In genomic region chr10:92664322-92664721, GRCh38 we compare ENCODE assay signal across 30 cellular contexts. TPM values are rescaled to one million over a fixed set of nuclear protein-coding genes. Genes with fewer than 3 reads are reported as not detected.
"Had no signal": no experiment of that assay in that cellular context is flagged by ENCODE, and none has a peak within 500 bp of the region (broad histone marks: within the 10 kb centered on the region; RNA-seq: fewer than 3 reads in every experiment).

No MANE protein-coding gene starts in this region.

- H3K36me3 ChIP-seq: neural progenitor cell, ovary, spleen, suprapubic skin, tibial artery, transverse colon, upper lobe of left lung, vagina had no signal

- H3K9me3 ChIP-seq: ovary, testis, vagina had no signal

- DNase-seq: natural killer cell; occipital lobe; ovary; posterior cingulate gyrus; psoas muscle; right cardiac atrium; spleen; stimulated activated CD4-positive, alpha-beta T cell treated with anti-CD3 and anti-CD28 coated beads, Interleukin-12 subunit alpha, Interleukin-12 subunit beta, amount 100 ng/mL, for 4 hours; stimulated activated CD4-positive, alpha-beta T cell treated with anti-CD3 and anti-CD28 coated beads, Interleukin-1b, Interleukin-23, amount 100 ng/mL, for 48 hours; stimulated activated CD4-positive, alpha-beta T cell treated with anti-CD3 and anti-CD28 coated beads, Interleukin-4, amount 100 ng/mL, for 1 hour; stimulated activated CD4-positive, alpha-beta T cell treated with anti-CD3 and anti-CD28 coated beads, Interleukin-4, amount 100 ng/mL, for 4 hours; stimulated activated CD8-positive, alpha-beta memory T cell treated with anti-CD3 and anti-CD28 coated beads, Interleukin-4, amount 100 ng/mL, for 48 hours; stimulated activated naive CD4-positive, alpha-beta T cell; stimulated activated naive CD8-positive, alpha-beta T cell treated with anti-CD3 and anti-CD28 coated beads, Interleukin-15, amount 100 ng/mL, for 72 hours; stimulated activated naive CD8-positive, alpha-beta T cell treated with anti-CD3 and anti-CD28 coated beads, Interleukin-15, Interleukin-2, amounts not matched to agents 100 U/mL and 50 U/mL, for 24 hours; substantia nigra; testis; tibial artery; transverse colon; upper lobe of left lung had no signal

- H3K4me1 ChIP-seq: neural progenitor cell, parathyroid adenoma, psoas muscle, spleen, suprapubic skin, testis, tibial artery, transverse colon, upper lobe of left lung, vagina had no signal

- H3K27me3 ChIP-seq: neural progenitor cell, ovary, spleen, suprapubic skin, testis, tibial artery, transverse colon, upper lobe of left lung, vagina had no signal

- H2AFZ ChIP-seq: neural progenitor cell, parathyroid adenoma had no signal

- H3K27ac ChIP-seq: neural progenitor cell, ovary, parathyroid adenoma, psoas muscle, skin epidermis, spleen, suprapubic skin, testis, tibial artery, transverse colon, upper lobe of left lung, vagina had no signal

- H3K4me2 ChIP-seq: neural progenitor cell, smooth muscle cell had no signal

- H3K4me3 ChIP-seq: neural progenitor cell, ovary, psoas muscle, skin epidermis, smooth muscle cell, spleen, suprapubic skin, testis, tibial artery, transverse colon, upper lobe of left lung, vagina had no signal

- FAIRE-seq: urothelium cell line had no signal

- H3K79me2 ChIP-seq: parathyroid adenoma had no signal

- ATAC-seq: natural killer cell; psoas muscle; right cardiac atrium; sciatic nerve; stimulated activated memory B cell treated with anti-CD40 and anti-IgM and Interleukin-4, amounts not matched to agents 10 μg/mL and 1 μg/mL and 100 μg/mL, for 72 hours; stimulated activated naive CD8-positive, alpha-beta T cell treated with anti-CD3 and anti-CD28 coated beads, Interleukin-15, amount 100 ng/mL, for 72 hours; stimulated activated naive CD8-positive, alpha-beta T cell treated with anti-CD3 and anti-CD28 coated beads, Interleukin-15, Interleukin-2, amounts not matched to agents 100 U/mL and 50 U/mL, for 24 hours had no signal

- H3K9ac ChIP-seq: neural progenitor cell, parathyroid adenoma had no signal

RNA-seq across cellular contexts. Expression of gene HHEX, which starts 25.4 kb away (rescaled TPM):
- total RNA-seq: smooth muscle cell had no signal
- polyA plus RNA-seq: neural cell, smooth muscle cell had no signal
